12 cellular contexts compared by ENCODE assay signal in the genomic region with DNA sequence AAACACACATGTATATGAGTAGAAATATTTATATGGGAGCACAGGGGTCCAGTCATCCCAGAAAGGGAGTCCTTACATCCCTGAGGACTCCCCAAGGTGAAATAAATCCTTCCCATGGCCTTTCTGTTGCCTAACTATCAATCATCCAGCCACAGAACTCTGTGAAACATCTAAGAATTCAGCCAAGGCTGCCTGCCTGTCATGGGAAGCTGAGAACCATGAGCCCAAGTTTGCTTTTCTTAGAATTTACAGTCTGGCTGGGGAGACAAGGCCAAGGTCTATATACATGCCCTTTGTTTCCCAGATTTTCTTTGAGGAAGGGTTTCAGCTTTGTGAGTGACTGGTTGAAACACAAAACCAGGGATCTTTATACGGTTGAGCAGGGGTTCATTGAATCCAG. TPM values are rescaled to one million over a fixed set of nuclear protein-coding genes. Genes with fewer than 3 reads are reported as not detected.
A peak's percentile ranks its signal among the peaks of the same experiment; 100 is the strongest.
DNase-seq lines count a peak whose midpoint lies in the region; ATAC-seq, FAIRE-seq and TF ChIP-seq lines count a peak whose summit lies in the region.
"Had no signal": no experiment of that assay in that cellular context is flagged by ENCODE, and none has a peak within 500 bp of the region (broad histone marks: within the 10 kb centered on the region; RNA-seq: fewer than 3 reads in every experiment).

No MANE protein-coding gene starts in this region.

- H3K9ac ChIP-seq in GM23248 (peak overlapping the region; percentile 37; the same call in 1 of the 2 replicates), mammary epithelial cell (ENCODE audit: insufficient read depth, low read length) (no peak overlapping the region), HepG2 (ENCODE audit: insufficient read depth, low read depth, low read length) (peak overlapping the region; percentile 2; the same call in 1 of the 2 replicates), smooth muscle cell (ENCODE audit: low read depth) (no peak overlapping the region)
- H3K9ac ChIP-seq: BLaER1 had no signal

- dilution Hi-C loops in mammary epithelial cell (cut with HindIII; ENCODE audit: low sequenced_read_pairs), result no loop called here

- CTCF ChIA-PET in mammary epithelial cell (lab: Charles Lee; ENCODE audit: low non-redundant PET) (no interaction called here), HepG2 (lab: Yijun Ruan, JAX; ENCODE audit: low intra/inter-chr PET ratio, low total read pairs) (no interaction called here)

- H3K36me3 ChIP-seq in GM23248 (ENCODE audit: low read depth) (no peaks in the 10 kb centered on the region), mammary epithelial cell (ENCODE audit: insufficient read depth, low read length) (no peaks in the 10 kb centered on the region), HepG2 (replicated peaks in 1 of 2; ENCODE audit: control insufficient read depth in 1 of 2, insufficient read depth in 2 of 2, low read length in 2 of 2) (no peaks in the 10 kb centered on the region), smooth muscle cell (ENCODE audit: low read depth) (no peaks in the 10 kb centered on the region)

- H3K4me2 ChIP-seq in GM23248 (ENCODE audit: unreplicated experiment) (peak overlapping the region; percentile 67), mammary epithelial cell (ENCODE audit: insufficient read depth, low read depth, low read length) (no peak overlapping the region), HepG2 (ENCODE audit: low read depth, low read length) (0 out of 2 replicates have a peak overlapping the region, but pooled peaks have one; percentile 25), smooth muscle cell (no peak overlapping the region)
- H3K4me2 ChIP-seq: BLaER1 had no signal

- no peak for TF ChIP-seq CTCF in mammary epithelial cell (conservative IDR thresholded peaks at IDR 0.05 in 1 of 2, IDR thresholded peaks at IDR 0.05 in 1 of 2; ENCODE audit: extremely low read depth in 1 of 2, insufficient read depth in 1 of 2, low read depth in 1 of 2, low read length in 2 of 2)
- TF ChIP-seq CTCF in HepG2 (CRISPR knock-in tag; IDR thresholded peaks at IDR 0.05), result no peak
- TF ChIP-seq CTCF in smooth muscle cell (IDR thresholded peaks at IDR 0.05; ENCODE audit: borderline replicate concordance, insufficient read depth, poor library complexity, severe bottlenecking), result no peak

- H3K4me3 ChIP-seq in GM23248, result no peak overlapping the region
- no peak overlapping the region for H3K4me3 ChIP-seq in mammary epithelial cell (replicated peaks in 1 of 3; ENCODE audit: insufficient read depth in 1 of 3, low read depth in 2 of 3, low read length in 3 of 3)
- no peak overlapping the region for H3K4me3 ChIP-seq in HepG2 (replicated peaks in 1 of 3; ENCODE audit: insufficient read depth in 1 of 3, low read depth in 2 of 3, low read length in 3 of 3)
- no peak overlapping the region for H3K4me3 ChIP-seq in smooth muscle cell
- H3K4me3 ChIP-seq: BLaER1 had no signal

- H3F3A ChIP-seq in GM23248 (ENCODE audit: insufficient read depth), result peaks cover 14% of the 10 kb centered on the region
- H3F3A ChIP-seq in smooth muscle cell (ENCODE audit: low read depth), result no peaks in the 10 kb centered on the region

- no TSS peak for BruUV-seq in mammary epithelial cell (replicated peaks; lab: Mats Ljungman, UMichigan)
- BruUV-seq in HepG2 (replicated peaks; lab: Mats Ljungman, UMichigan), result no TSS peak

- no peaks in the 10 kb centered on the region for H4K20me1 ChIP-seq in GM23248 (ENCODE audit: insufficient read depth)
- no peaks in the 10 kb centered on the region for H4K20me1 ChIP-seq in mammary epithelial cell (ENCODE audit: insufficient read depth, low read length)
- H4K20me1 ChIP-seq in HepG2 (ENCODE audit: insufficient read depth, low read length), result no peaks in the 10 kb centered on the region
- H4K20me1 ChIP-seq in smooth muscle cell (ENCODE audit: low read depth), result no peaks in the 10 kb centered on the region
- H4K20me1 ChIP-seq: BLaER1 had no signal

- WGBS in GM23248 (ENCODE audit: low coverage in 1 of 2, low lambda C conversion rate in 2 of 2, missing lambda C conversion rate in 2 of 2), 2 experiments, result 0% methylated on average over 1 of the region's 1 CpG
- WGBS in mammary epithelial cell (ENCODE audit: low coverage, missing lambda C conversion rate), result 89% methylated on average over 1 of the region's 1 CpG
- WGBS in HepG2 (ENCODE audit: low lambda C conversion rate), result 31% methylated on average over 1 of the region's 1 CpG
- WGBS in smooth muscle cell (ENCODE audit: low lambda C conversion rate), result 81% methylated on average over 1 of the region's 1 CpG

- no peak for TF ChIP-seq RAD21 in HepG2 (CRISPR knock-in tag; IDR thresholded peaks at IDR 0.05)

- POLR2A ChIA-PET in HepG2 (lab: Yijun Ruan, JAX), result no interaction called here

- intact Hi-C loops in mammary epithelial cell (cut with micrococcal nuclease), result loop anchor here (5.0 kb wide), 1 partner anchor 392 kb away; no protein-coding TSS in a partner anchor
- intact Hi-C loops in HepG2 (cut with micrococcal nuclease; ENCODE audit: unreplicated experiment), result loop anchor here (10.0 kb wide), 1 partner anchor 390 kb away; no protein-coding TSS in a partner anchor

- in situ Hi-C loops in GM23248 (cut with MboI) (no loop called here), mammary epithelial cell (cut with MboI; ENCODE audit: low sequenced_read_pairs in 2 of 2) (loop anchor here in 1 of 2 donors (25.0 kb wide), 1 partner anchor 387 kb away; no protein-coding TSS in a partner anchor), HepG2 (cut with HindIII; ENCODE audit: extremely low pct_ligation_motif_present, low pct_unique_long_range_greater_than_20kb) (no loop called here)

- no peaks in the 10 kb centered on the region for H3K79me2 ChIP-seq in GM23248 (ENCODE audit: insufficient read depth)
- H3K79me2 ChIP-seq in mammary epithelial cell (ENCODE audit: insufficient read depth, low read length), result no peaks in the 10 kb centered on the region
- H3K79me2 ChIP-seq in HepG2 (ENCODE audit: insufficient read depth, low read length), result no peaks in the 10 kb centered on the region
- no peaks in the 10 kb centered on the region for H3K79me2 ChIP-seq in smooth muscle cell (ENCODE audit: low read depth)

- H3K4me1 ChIP-seq in GM23248 (ENCODE audit: insufficient read depth) (peaks cover 19% of the 10 kb centered on the region), mammary epithelial cell (ENCODE audit: insufficient read depth, low read length) (peaks cover 26% of the 10 kb centered on the region), HepG2 (ENCODE audit: insufficient read depth, low read length) (peaks cover 32% of the 10 kb centered on the region), smooth muscle cell (ENCODE audit: low read depth) (no peaks in the 10 kb centered on the region)

- H3K9me3 ChIP-seq in GM23248 (ENCODE audit: low read depth) (no peaks in the 10 kb centered on the region), mammary epithelial cell (replicated peaks; ENCODE audit: insufficient read depth, low read length) (no peaks in the 10 kb centered on the region), HepG2 (ENCODE audit: low read length) (peaks cover 9% of the 10 kb centered on the region; the same call in 1 of the 2 replicates), smooth muscle cell (replicated peaks; ENCODE audit: low read depth) (no peaks in the 10 kb centered on the region)

- H3K9me2 ChIP-seq in GM23248 (ENCODE audit: insufficient read depth), result no peaks in the 10 kb centered on the region

- no peak for TF ChIP-seq POLR2A in HepG2 (IDR thresholded peaks at IDR 0.05; ENCODE audit: insufficient read depth in 1 of 2, low read depth in 2 of 2, low read length in 2 of 2)

- ATAC-seq in HepG2, result no peak
- ATAC-seq in HG02798 (IDR thresholded peaks at IDR 0.05; ENCODE audit: poor library complexity, unreplicated experiment), result no peak

- peak overlapping the region; percentile 48 for H3K27ac ChIP-seq in GM23248
- H3K27ac ChIP-seq in mammary epithelial cell (ENCODE audit: insufficient read depth, low read depth, low read length), result no peak overlapping the region
- H3K27ac ChIP-seq in HepG2 (ENCODE audit: extremely low read length, insufficient read depth, low read length), result no peak overlapping the region
- peak overlapping the region; percentile 42 for H3K27ac ChIP-seq in smooth muscle cell (ENCODE audit: low read depth)
- H3K27ac ChIP-seq: BLaER1 had no signal

- TF ChIP-seq EP300 in HepG2 (IDR thresholded peaks at IDR 0.05; ENCODE audit: low read depth in 2 of 2, low read length in 2 of 2) (no peak), HepG2 (CRISPR knock-in tag; IDR thresholded peaks at IDR 0.05; ENCODE audit: borderline replicate concordance) (no peak)

- DNase-seq in GM23248 (peak; percentile 18), mammary epithelial cell (no peak), HepG2 (ENCODE audit: low spot score) (no peak), smooth muscle cell (lab: John Stamatoyannopoulos, UW; ENCODE audit: unreplicated experiment) (no peak), amygdala (lab: John Stamatoyannopoulos, UW) (no peak), SKM-1 (lab: John Stamatoyannopoulos, UW; ENCODE audit: unreplicated experiment) (no peak), GM03348 (ENCODE audit: low spot score) (no peak)
- DNase-seq: activated CD4-positive, alpha-beta T cell treated with anti-CD3 and anti-CD28 coated beads, Interleukin-2, amount 50 U/mL, for 48 hours; immature natural killer cell; NCI-H748 treated with DMSO at 0.1 percent for 48 hours had no signal

- no peak for FAIRE-seq in HepG2 (lab: Jason Lieb, UNC)

- H3K27me3 ChIP-seq in GM23248 (replicated peaks; ENCODE audit: insufficient read depth), result no peaks in the 10 kb centered on the region
- no peaks in the 10 kb centered on the region for H3K27me3 ChIP-seq in mammary epithelial cell (ENCODE audit: insufficient read depth, low read length)
- H3K27me3 ChIP-seq in HepG2 (ENCODE audit: control insufficient read depth in 1 of 2, insufficient read depth in 2 of 2, low read length in 2 of 2), result peaks cover 7 to 24% of the 10 kb centered on the region in 2 experiments; a peak in 2 of 5 replicates
- H3K27me3 ChIP-seq in smooth muscle cell (ENCODE audit: low read depth), result no peaks in the 10 kb centered on the region
- H3K27me3 ChIP-seq: BLaER1 had no signal

- H2AFZ ChIP-seq in GM23248 (peak overlapping the region; percentile 71), mammary epithelial cell (ENCODE audit: low read depth, low read length) (peak overlapping the region; percentile 18), HepG2 (ENCODE audit: low read length) (no peak overlapping the region), smooth muscle cell (ENCODE audit: low read depth) (peak overlapping the region; percentile 39)

RNA-seq across cellular contexts. Expression of a gene that starts 15.8 kb away (rescaled TPM):
- not detected in 2 replicates for total RNA-seq in GM23248 (2014; rRNA removed; shearing (Covaris generic))
- polyA plus RNA-seq in GM23248 (2016; fragmentation: Nextera tagmentation; extraction: Ambion mirVana), result 0.87 TPM in 1 of 2 replicates, not detected in the other
- total RNA-seq in mammary epithelial cell, result not detected
- polyA plus RNA-seq in mammary epithelial cell, result not detected
- not detected for polyA minus RNA-seq in mammary epithelial cell
- not detected in 2 replicates for total RNA-seq in HepG2 (2016; rRNA removed; fragmentation: Illumina TruSeq; extraction: Trizol)
- total RNA-seq in HepG2 (2016; cell fraction: cytosol; rRNA removed; fragmentation: Illumina TruSeq; extraction: Trizol; ENCODE audit: low read depth), result not detected in 2 replicates
- total RNA-seq in HepG2 (2016; cell fraction: insoluble cytoplasmic fraction; rRNA removed; fragmentation: Illumina TruSeq; extraction: Trizol), result not detected in 2 replicates
- not detected in 2 replicates for total RNA-seq in HepG2 (2016; cell fraction: membrane; rRNA removed; fragmentation: Illumina TruSeq; extraction: Trizol)
- total RNA-seq in HepG2 (2016; cell fraction: nucleus; rRNA removed; fragmentation: Illumina TruSeq; extraction: Trizol), result not detected in 2 replicates
- 0.13 TPM in 1 of 2 replicates, not detected in the other for polyA plus RNA-seq in HepG2 (2011; rRNA removed)
- 0.11 and 0.17 TPM in 2 replicates for polyA plus RNA-seq in HepG2 (2011; cell fraction: cytosol; rRNA removed)
- polyA plus RNA-seq in HepG2 (2011; cell fraction: nucleus; rRNA removed), result not detected in 2 replicates
- not detected in 2 replicates for polyA plus RNA-seq in HepG2 (2012)
- polyA plus RNA-seq in HepG2 (2016; cell fraction: cytosol; fragmentation: Illumina TruSeq; extraction: Trizol; ENCODE audit: low read depth), result not detected in 2 replicates
- 0.27 TPM in 1 of 2 replicates, not detected in the other for polyA plus RNA-seq in HepG2 (2016; cell fraction: insoluble cytoplasmic fraction; fragmentation: Illumina TruSeq; extraction: Trizol; ENCODE audit: low read depth)
- not detected in 2 replicates for polyA plus RNA-seq in HepG2 (2016; cell fraction: membrane; fragmentation: Illumina TruSeq; extraction: Trizol; ENCODE audit: low read depth)
- not detected in 2 replicates for polyA plus RNA-seq in HepG2 (2016; cell fraction: nucleus; fragmentation: Illumina TruSeq; extraction: Trizol; ENCODE audit: insufficient read depth, low read depth)
- 0.42 and 1.4 TPM in 2 replicates for polyA minus RNA-seq in HepG2 (2011; rRNA and poly(A)+ RNA removed; ENCODE audit: low replicate concordance)
- not detected in 2 replicates for polyA minus RNA-seq in HepG2 (2011; cell fraction: cytosol; rRNA and poly(A)+ RNA removed)
- polyA minus RNA-seq in HepG2 (2011; cell fraction: nucleus; rRNA and poly(A)+ RNA removed), result not detected in 2 replicates
- total RNA-seq in smooth muscle cell, result 6.5 and 8.3 TPM in 2 replicates
- 6.5 and 7.7 TPM in 2 replicates for polyA plus RNA-seq in smooth muscle cell

RNA-seq across cellular contexts. Expression of a gene that starts 28.7 kb away (rescaled TPM):
- total RNA-seq in GM23248 (2014; rRNA removed; shearing (Covaris generic)), result 6.7 and 7.2 TPM in 2 replicates
- polyA plus RNA-seq in GM23248 (2016; fragmentation: Nextera tagmentation; extraction: Ambion mirVana) (3.4 and 3.5 TPM in 2 replicates), mammary epithelial cell (0.20 TPM), HepG2 (2011; rRNA removed) (0.09 and 0.10 TPM in 2 replicates), smooth muscle cell (3.9 and 5.2 TPM in 2 replicates)
- total RNA-seq in mammary epithelial cell (10 to 100 TPM in 1 of 2 donors, 1 to 10 TPM in 1; 1.3 to 28.7 TPM), HepG2 (2016; rRNA removed; fragmentation: Illumina TruSeq; extraction: Trizol) (0.15 and 0.31 TPM in 2 replicates), smooth muscle cell (5.1 and 7.9 TPM in 2 replicates)
- polyA minus RNA-seq in mammary epithelial cell, result not detected
- not detected in 2 replicates for total RNA-seq in HepG2 (2016; cell fraction: cytosol; rRNA removed; fragmentation: Illumina TruSeq; extraction: Trizol; ENCODE audit: low read depth)
- total RNA-seq in HepG2 (2016; cell fraction: insoluble cytoplasmic fraction; rRNA removed; fragmentation: Illumina TruSeq; extraction: Trizol), result 0.31 and 0.37 TPM in 2 replicates
- not detected in 2 replicates for total RNA-seq in HepG2 (2016; cell fraction: membrane; rRNA removed; fragmentation: Illumina TruSeq; extraction: Trizol)
- total RNA-seq in HepG2 (2016; cell fraction: nucleus; rRNA removed; fragmentation: Illumina TruSeq; extraction: Trizol), result 0.41 and 0.50 TPM in 2 replicates
- polyA plus RNA-seq in HepG2 (2011; cell fraction: cytosol; rRNA removed), result 0.07 and 0.09 TPM in 2 replicates
- polyA plus RNA-seq in HepG2 (2011; cell fraction: nucleus; rRNA removed), result 0.14 TPM in 2 replicates
- not detected in 2 replicates for polyA plus RNA-seq in HepG2 (2012)
- not detected in 2 replicates for polyA plus RNA-seq in HepG2 (2016; cell fraction: cytosol; fragmentation: Illumina TruSeq; extraction: Trizol; ENCODE audit: low read depth)
- polyA plus RNA-seq in HepG2 (2016; cell fraction: insoluble cytoplasmic fraction; fragmentation: Illumina TruSeq; extraction: Trizol; ENCODE audit: low read depth), result 0.07 TPM in 1 of 2 replicates, not detected in the other
- not detected in 2 replicates for polyA plus RNA-seq in HepG2 (2016; cell fraction: membrane; fragmentation: Illumina TruSeq; extraction: Trizol; ENCODE audit: low read depth)
- polyA plus RNA-seq in HepG2 (2016; cell fraction: nucleus; fragmentation: Illumina TruSeq; extraction: Trizol; ENCODE audit: insufficient read depth, low read depth), result 0.15 TPM in 1 of 2 replicates, not detected in the other
- polyA minus RNA-seq in HepG2 (2011; rRNA and poly(A)+ RNA removed; ENCODE audit: low replicate concordance), result 0.82 TPM in 1 of 2 replicates, not detected in the other
- not detected in 2 replicates for polyA minus RNA-seq in HepG2 (2011; cell fraction: cytosol; rRNA and poly(A)+ RNA removed)
- 0.12 TPM in 1 of 2 replicates, not detected in the other for polyA minus RNA-seq in HepG2 (2011; cell fraction: nucleus; rRNA and poly(A)+ RNA removed)

RNA-seq across cellular contexts. Expression of a gene that starts 35.9 kb away (rescaled TPM):
- 66.1 and 91.5 TPM in 2 replicates for total RNA-seq in GM23248 (2014; rRNA removed; shearing (Covaris generic))
- polyA plus RNA-seq in GM23248 (2016; fragmentation: Nextera tagmentation; extraction: Ambion mirVana), result 106 and 113 TPM in 2 replicates
- 100 to 1,000 TPM in 1 of 2 donors, 10 to 100 TPM in 1; 80.7 to 128 TPM for total RNA-seq in mammary epithelial cell
- polyA plus RNA-seq in mammary epithelial cell, result 84.5 TPM
- polyA minus RNA-seq in mammary epithelial cell, result 155 TPM
- total RNA-seq in HepG2 (2016; rRNA removed; fragmentation: Illumina TruSeq; extraction: Trizol), result 102 and 162 TPM in 2 replicates
- 15.6 and 16.5 TPM in 2 replicates for total RNA-seq in HepG2 (2016; cell fraction: cytosol; rRNA removed; fragmentation: Illumina TruSeq; extraction: Trizol; ENCODE audit: low read depth)
- total RNA-seq in HepG2 (2016; cell fraction: insoluble cytoplasmic fraction; rRNA removed; fragmentation: Illumina TruSeq; extraction: Trizol), result 94.8 and 180 TPM in 2 replicates
- 45.9 and 57.6 TPM in 2 replicates for total RNA-seq in HepG2 (2016; cell fraction: membrane; rRNA removed; fragmentation: Illumina TruSeq; extraction: Trizol)
- 66.9 and 67.5 TPM in 2 replicates for total RNA-seq in HepG2 (2016; cell fraction: nucleus; rRNA removed; fragmentation: Illumina TruSeq; extraction: Trizol)
- 55.9 and 80.7 TPM in 2 replicates for polyA plus RNA-seq in HepG2 (2011; rRNA removed)
- polyA plus RNA-seq in HepG2 (2011; cell fraction: cytosol; rRNA removed), result 39.5 and 46.1 TPM in 2 replicates
- polyA plus RNA-seq in HepG2 (2011; cell fraction: nucleus; rRNA removed), result 54.9 and 64.9 TPM in 2 replicates
- polyA plus RNA-seq in HepG2 (2012), result 45.5 and 46.6 TPM in 2 replicates
- polyA plus RNA-seq in HepG2 (2016; cell fraction: cytosol; fragmentation: Illumina TruSeq; extraction: Trizol; ENCODE audit: low read depth), result 4.4 and 5.4 TPM in 2 replicates
- 124 and 138 TPM in 2 replicates for polyA plus RNA-seq in HepG2 (2016; cell fraction: insoluble cytoplasmic fraction; fragmentation: Illumina TruSeq; extraction: Trizol; ENCODE audit: low read depth)
- 16.5 and 20.8 TPM in 2 replicates for polyA plus RNA-seq in HepG2 (2016; cell fraction: membrane; fragmentation: Illumina TruSeq; extraction: Trizol; ENCODE audit: low read depth)
- polyA plus RNA-seq in HepG2 (2016; cell fraction: nucleus; fragmentation: Illumina TruSeq; extraction: Trizol; ENCODE audit: insufficient read depth, low read depth), result 88.5 and 91.4 TPM in 2 replicates
- polyA minus RNA-seq in HepG2 (2011; rRNA and poly(A)+ RNA removed; ENCODE audit: low replicate concordance), result 105 and 134 TPM in 2 replicates
- 70.2 and 86.9 TPM in 2 replicates for polyA minus RNA-seq in HepG2 (2011; cell fraction: cytosol; rRNA and poly(A)+ RNA removed)
- polyA minus RNA-seq in HepG2 (2011; cell fraction: nucleus; rRNA and poly(A)+ RNA removed), result 68.6 and 73.8 TPM in 2 replicates
- 94.2 and 101 TPM in 2 replicates for total RNA-seq in smooth muscle cell
- 53.1 and 61.5 TPM in 2 replicates for polyA plus RNA-seq in smooth muscle cell

Comparison
In these comparisons a context has a peak if more than half of its experiments do, and no peak if none do; other contexts are left out.
1. H3K27ac ChIP-seq: peak in GM23248 (single experiment) and smooth muscle cell (single experiment); none in mammary epithelial cell (single experiment) and HepG2 (single experiment).
2. H3K4me2 ChIP-seq: peak in GM23248 (single experiment) and HepG2 (single experiment); none in mammary epithelial cell (single experiment) and smooth muscle cell (single experiment).
3. H3K9ac ChIP-seq: peak in GM23248 (single experiment) and HepG2 (single experiment); none in mammary epithelial cell (single experiment) and smooth muscle cell (single experiment).